ENCODE assay signal across 1 cellular context in the genomic region with DNA sequence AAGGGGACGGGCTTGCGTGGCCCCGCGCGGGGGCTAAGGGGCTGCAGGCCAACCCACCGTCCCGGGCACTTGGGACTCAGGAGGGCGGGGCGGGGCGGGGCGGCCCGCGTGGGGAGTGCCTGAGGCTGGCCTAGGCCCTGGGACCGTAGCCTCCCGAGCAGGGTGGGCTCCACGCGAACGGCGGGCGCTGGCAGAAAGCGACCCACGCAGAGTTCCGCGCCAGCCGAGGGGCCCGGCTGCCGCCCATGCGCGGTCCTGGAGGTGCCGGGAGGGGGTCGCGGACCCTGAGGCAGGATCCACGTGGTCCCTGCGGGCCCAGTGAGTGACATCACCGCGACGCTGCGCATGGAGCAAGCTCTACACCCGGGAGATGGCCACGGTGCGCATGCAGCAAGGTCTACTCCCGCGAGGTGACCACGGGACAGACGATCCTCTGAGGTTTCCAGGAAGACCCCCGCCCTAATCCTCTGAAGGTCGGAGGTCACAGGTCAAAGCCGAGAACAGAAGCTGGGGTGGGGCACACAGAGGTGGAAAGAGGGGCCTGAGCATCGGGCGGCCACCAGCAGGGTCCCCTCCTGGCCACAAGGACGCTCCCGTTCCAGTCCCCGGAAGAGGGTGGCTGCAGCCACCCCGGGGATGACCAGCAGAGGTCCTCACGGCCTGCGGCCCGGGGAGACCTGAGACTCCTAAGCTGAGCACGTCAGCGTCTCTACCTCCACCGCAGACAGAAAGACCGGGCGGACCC.
A peak's percentile ranks its signal among the peaks of the same experiment; 100 is the strongest.
TF ChIP-seq lines count a peak whose summit lies in the region.

No MANE protein-coding gene starts in this region.

TF ChIP-seq in HepG2, 621 proteins besides CTCF, POLR2A, EP300 and RAD21 (continued from another document and continues in another):
- TF ChIP-seq, protein P1, sequence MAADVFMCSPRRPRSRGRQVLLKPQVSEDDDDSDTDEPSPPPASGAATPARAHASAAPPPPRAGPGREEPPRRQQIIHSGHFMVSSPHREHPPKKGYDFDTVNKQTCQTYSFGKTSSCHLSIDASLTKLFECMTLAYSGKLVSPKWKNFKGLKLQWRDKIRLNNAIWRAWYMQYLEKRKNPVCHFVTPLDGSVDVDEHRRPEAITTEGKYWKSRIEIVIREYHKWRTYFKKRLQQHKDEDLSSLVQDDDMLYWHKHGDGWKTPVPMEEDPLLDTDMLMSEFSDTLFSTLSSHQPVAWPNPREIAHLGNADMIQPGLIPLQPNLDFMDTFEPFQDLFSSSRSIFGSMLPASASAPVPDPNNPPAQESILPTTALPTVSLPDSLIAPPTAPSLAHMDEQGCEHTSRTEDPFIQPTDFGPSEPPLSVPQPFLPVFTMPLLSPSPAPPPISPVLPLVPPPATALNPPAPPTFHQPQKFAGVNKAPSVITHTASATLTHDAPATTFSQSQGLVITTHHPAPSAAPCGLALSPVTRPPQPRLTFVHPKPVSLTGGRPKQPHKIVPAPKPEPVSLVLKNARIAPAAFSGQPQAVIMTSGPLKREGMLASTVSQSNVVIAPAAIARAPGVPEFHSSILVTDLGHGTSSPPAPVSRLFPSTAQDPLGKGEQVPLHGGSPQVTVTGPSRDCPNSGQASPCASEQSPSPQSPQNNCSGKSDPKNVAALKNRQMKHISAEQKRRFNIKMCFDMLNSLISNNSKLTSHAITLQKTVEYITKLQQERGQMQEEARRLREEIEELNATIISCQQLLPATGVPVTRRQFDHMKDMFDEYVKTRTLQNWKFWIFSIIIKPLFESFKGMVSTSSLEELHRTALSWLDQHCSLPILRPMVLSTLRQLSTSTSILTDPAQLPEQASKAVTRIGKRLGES (CRISPR knock-in tag; IDR thresholded peaks at IDR 0.05; ENCODE audit: borderline replicate concordance) = no peak; the same call in 1 of the 2 replicates
- TF ChIP-seq BCL6 (CRISPR knock-in tag; IDR thresholded peaks at IDR 0.05) (peak; percentile 67; the same call in 1 of the 2 replicates), PTBP1 (IDR thresholded peaks at IDR 0.05; ENCODE audit: low read depth, low read length, poor library complexity, severe bottlenecking) (no peak), GATAD2A (CRISPR knock-in tag; IDR thresholded peaks at IDR 0.05) (peak; percentile 63; the same call in 1 of the 2 replicates), CCDC6 (CRISPR knock-in tag; IDR thresholded peaks at IDR 0.05) (peak; percentile 55; the same call in 1 of the 2 replicates), TEAD2 (CRISPR knock-in tag; IDR thresholded peaks at IDR 0.05) (no peak), ZSCAN20 (CRISPR knock-in tag; IDR thresholded peaks at IDR 0.05; ENCODE audit: borderline replicate concordance) (peak; percentile 33; the same call in 1 of the 2 replicates), ZNF446 (CRISPR knock-in tag; IDR thresholded peaks at IDR 0.05) (no peak; the same call in 1 of the 2 replicates), KDM5A (IDR thresholded peaks at IDR 0.05; ENCODE audit: borderline replicate concordance, low read length) (no peak), LCORL (IDR thresholded peaks at IDR 0.05) (no peak), LCORL (CRISPR knock-in tag; IDR thresholded peaks at IDR 0.05) (peak; percentile 78), ZUFSP (CRISPR knock-in tag; IDR thresholded peaks at IDR 0.05; ENCODE audit: borderline replicate concordance) (no peak), ZNF331 (CRISPR knock-in tag; IDR thresholded peaks at IDR 0.05) (0 out of 2 replicates have a peak, but pooled peaks have one; percentile 29), ZNF850 (CRISPR knock-in tag; conservative IDR thresholded peaks at IDR 0.05) (no peak), ATF7-NPFF (CRISPR knock-in tag; IDR thresholded peaks at IDR 0.05; ENCODE audit: low read depth) (0 out of 2 replicates have a peak, but pooled peaks have one; percentile 61), TCF12 (IDR thresholded peaks at IDR 0.05) (no peak), TCF12 (CRISPR knock-in tag; IDR thresholded peaks at IDR 0.05) (no peak), ONECUT2 (CRISPR knock-in tag; IDR thresholded peaks at IDR 0.05) (no peak), BRCA1 (CRISPR knock-in tag; IDR thresholded peaks at IDR 0.05) (0 out of 2 replicates have a peak, but pooled peaks have one; percentile 48), CHCHD3 (CRISPR knock-in tag; IDR thresholded peaks at IDR 0.05) (0 out of 2 replicates have a peak, but pooled peaks have one; percentile 55), REST (IDR thresholded peaks at IDR 0.05; ENCODE audit: borderline replicate concordance in 1 of 2, low read depth in 1 of 2, low read length in 2 of 2) (no peak), TEAD3 (CRISPR knock-in tag; optimal IDR thresholded peaks at IDR 0.05; ENCODE audit: borderline replicate concordance) (no peak), ZNF607 (CRISPR knock-in tag; IDR thresholded peaks at IDR 0.05; ENCODE audit: borderline replicate concordance) (no peak; the same call in 1 of the 2 replicates), CREM (IDR thresholded peaks at IDR 0.05) (peak; percentile 38; the same call in 1 of the 2 replicates), CREM (CRISPR knock-in tag; IDR thresholded peaks at IDR 0.05) (no peak), SAFB2 (CRISPR knock-in tag; IDR thresholded peaks at IDR 0.05; ENCODE audit: borderline replicate concordance, low read depth) (peak; percentile 80; the same call in 1 of the 2 replicates), TRIM24 (CRISPR knock-in tag; IDR thresholded peaks at IDR 0.05) (no peak), JARID2 (CRISPR knock-in tag; IDR thresholded peaks at IDR 0.05; ENCODE audit: insufficient replicate concordance) (peak; percentile 71), PITX1 (CRISPR knock-in tag; IDR thresholded peaks at IDR 0.05) (peak; percentile 69), SP1 (IDR thresholded peaks at IDR 0.05) (no peak), SP1 (CRISPR knock-in tag; IDR thresholded peaks at IDR 0.05) (no peak), ZNF207 (IDR thresholded peaks at IDR 0.05; ENCODE audit: borderline replicate concordance) (no peak), THRA (CRISPR knock-in tag; IDR thresholded peaks at IDR 0.05; ENCODE audit: borderline replicate concordance) (peak; percentile 40; the same call in 1 of the 2 replicates), SMARCE1 (IDR thresholded peaks at IDR 0.05; ENCODE audit: borderline replicate concordance) (no peak), CHD2 (IDR thresholded peaks at IDR 0.05; ENCODE audit: low read depth, low read length) (no peak; the same call in 1 of the 2 replicates), ZNF567 (CRISPR knock-in tag; IDR thresholded peaks at IDR 0.05; ENCODE audit: borderline replicate concordance) (no peak), CBX2 (IDR thresholded peaks at IDR 0.05; ENCODE audit: low read depth, low read length) (no peak), CBX2 (CRISPR knock-in tag; IDR thresholded peaks at IDR 0.05; ENCODE audit: low read depth) (no peak), ZNF777 (CRISPR knock-in tag; IDR thresholded peaks at IDR 0.05) (no peak), CSRNP2 (CRISPR knock-in tag; conservative IDR thresholded peaks at IDR 0.05; ENCODE audit: low read depth) (no peak), ZNF776 (CRISPR knock-in tag; IDR thresholded peaks at IDR 0.05) (peak; percentile 81; the same call in 1 of the 2 replicates)
- TF ChIP-seq, protein P2, sequence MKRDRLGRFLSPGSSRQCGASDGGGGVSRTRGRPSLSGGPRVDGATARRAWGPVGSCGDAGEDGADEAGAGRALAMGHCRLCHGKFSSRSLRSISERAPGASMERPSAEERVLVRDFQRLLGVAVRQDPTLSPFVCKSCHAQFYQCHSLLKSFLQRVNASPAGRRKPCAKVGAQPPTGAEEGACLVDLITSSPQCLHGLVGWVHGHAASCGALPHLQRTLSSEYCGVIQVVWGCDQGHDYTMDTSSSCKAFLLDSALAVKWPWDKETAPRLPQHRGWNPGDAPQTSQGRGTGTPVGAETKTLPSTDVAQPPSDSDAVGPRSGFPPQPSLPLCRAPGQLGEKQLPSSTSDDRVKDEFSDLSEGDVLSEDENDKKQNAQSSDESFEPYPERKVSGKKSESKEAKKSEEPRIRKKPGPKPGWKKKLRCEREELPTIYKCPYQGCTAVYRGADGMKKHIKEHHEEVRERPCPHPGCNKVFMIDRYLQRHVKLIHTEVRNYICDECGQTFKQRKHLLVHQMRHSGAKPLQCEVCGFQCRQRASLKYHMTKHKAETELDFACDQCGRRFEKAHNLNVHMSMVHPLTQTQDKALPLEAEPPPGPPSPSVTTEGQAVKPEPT (CRISPR knock-in tag; IDR thresholded peaks at IDR 0.05; ENCODE audit: low read depth) = 0 out of 2 replicates have a peak, but pooled peaks have one; percentile 26
- TF ChIP-seq, protein P3, sequence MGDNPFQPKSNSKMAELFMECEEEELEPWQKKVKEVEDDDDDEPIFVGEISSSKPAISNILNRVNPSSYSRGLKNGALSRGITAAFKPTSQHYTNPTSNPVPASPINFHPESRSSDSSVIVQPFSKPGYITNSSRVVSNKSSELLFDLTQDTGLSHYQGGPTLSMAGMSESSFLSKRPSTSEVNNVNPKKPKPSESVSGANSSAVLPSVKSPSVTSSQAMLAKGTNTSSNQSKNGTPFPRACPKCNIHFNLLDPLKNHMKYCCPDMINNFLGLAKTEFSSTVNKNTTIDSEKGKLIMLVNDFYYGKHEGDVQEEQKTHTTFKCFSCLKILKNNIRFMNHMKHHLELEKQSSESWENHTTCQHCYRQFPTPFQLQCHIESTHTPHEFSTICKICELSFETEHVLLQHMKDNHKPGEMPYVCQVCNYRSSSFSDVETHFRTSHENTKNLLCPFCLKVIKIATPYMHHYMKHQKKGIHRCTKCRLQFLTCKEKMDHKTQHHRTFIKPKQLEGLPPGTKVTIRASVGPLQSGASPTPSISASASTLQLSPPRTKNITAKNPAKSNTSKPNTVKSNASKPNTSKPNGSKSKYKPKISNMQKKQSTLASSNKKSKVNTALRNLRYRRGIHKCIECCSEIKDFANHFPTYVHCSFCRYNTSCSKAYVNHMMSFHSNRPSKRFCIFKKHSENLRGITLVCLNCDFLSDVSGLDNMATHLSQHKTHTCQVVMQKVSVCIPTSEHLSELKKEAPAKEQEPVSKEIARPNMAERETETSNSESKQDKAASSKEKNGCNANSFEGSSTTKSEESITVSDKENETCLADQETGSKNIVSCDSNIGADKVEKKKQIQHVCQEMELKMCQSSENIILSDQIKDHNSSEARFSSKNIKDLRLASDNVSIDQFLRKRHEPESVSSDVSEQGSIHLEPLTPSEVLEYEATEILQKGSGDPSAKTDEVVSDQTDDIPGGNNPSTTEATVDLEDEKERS (CRISPR knock-in tag; IDR thresholded peaks at IDR 0.05) = no peak
- TF ChIP-seq, protein P4, sequence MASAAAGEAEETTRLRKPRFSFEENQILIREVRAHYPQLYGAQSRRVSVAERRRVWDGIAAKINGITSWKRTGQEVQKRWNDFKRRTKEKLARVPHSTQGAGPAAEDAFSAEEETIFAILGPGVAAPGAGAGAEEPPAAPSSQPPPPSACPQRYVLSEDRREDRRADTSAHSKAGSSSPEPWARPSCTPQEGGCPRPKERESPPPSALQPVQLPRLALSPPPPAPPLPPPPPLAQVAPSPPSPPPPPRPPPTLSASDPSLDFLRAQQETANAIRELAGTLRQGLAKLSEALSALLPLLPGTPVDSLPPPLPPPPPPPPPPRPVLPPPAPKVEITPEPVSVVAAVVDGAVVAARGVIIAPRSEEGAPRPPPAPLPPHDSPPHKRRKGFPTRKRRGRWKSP (CRISPR knock-in tag; IDR thresholded peaks at IDR 0.05) = no peak
